ENCODE assay signal across 22 cellular contexts in the genomic region with DNA sequence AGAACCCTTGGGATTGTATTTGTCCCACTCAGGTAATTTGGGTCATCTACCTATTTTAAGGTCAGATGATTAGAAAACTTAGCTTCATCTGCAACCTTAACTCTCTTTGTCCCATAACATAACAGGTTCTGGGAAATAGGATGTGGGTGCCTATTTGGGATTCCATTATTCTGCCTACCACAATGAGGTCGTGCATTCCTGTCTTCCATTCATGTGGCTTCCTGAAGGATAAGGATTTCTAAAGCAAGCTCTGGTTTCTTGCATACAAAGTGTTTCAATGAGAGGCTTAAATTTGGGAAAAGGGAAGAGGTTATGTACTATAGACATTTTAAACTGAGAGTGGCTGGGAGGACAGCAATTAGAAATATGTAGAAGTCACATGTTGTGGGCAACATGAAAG.
DNase-seq lines count a peak whose midpoint lies in the region; ATAC-seq lines count a peak whose summit lies in the region.
"Had no signal": no experiment of that assay in that cellular context is flagged by ENCODE, and none has a peak within 500 bp of the region (broad histone marks: within the 10 kb centered on the region; RNA-seq: fewer than 3 reads in every experiment).

No MANE protein-coding gene starts in this region.

- H3K27me3 Mint-ChIP-seq in activated CD8-positive, alpha-beta memory T cell treated with anti-CD3 and anti-CD28 coated beads, Interleukin-2, amount 10 ng/mL, durations not matched to agents 7 days and 5 days: no peaks in the 10 kb centered on the region

- CTCF ChIA-PET in activated CD8-positive, alpha-beta memory T cell treated with anti-CD3 and anti-CD28 coated beads, Interleukin-2, amount 10 ng/mL, durations not matched to agents 7 days and 5 days (lab: Charles Lee): no interaction called here

- peaks cover 54% of the 10 kb centered on the region for H3K36me3 Mint-ChIP-seq in activated CD8-positive, alpha-beta memory T cell treated with anti-CD3 and anti-CD28 coated beads, Interleukin-2, amount 10 ng/mL, durations not matched to agents 7 days and 5 days

- no peak overlapping the region for H3K4me3 Mint-ChIP-seq in activated CD8-positive, alpha-beta memory T cell treated with anti-CD3 and anti-CD28 coated beads, Interleukin-2, amount 10 ng/mL, durations not matched to agents 7 days and 5 days
- H3K4me3 Mint-ChIP-seq: CD8-positive, alpha-beta T cell had no signal

- peaks cover 3% of the 10 kb centered on the region for H3K4me1 Mint-ChIP-seq in activated CD8-positive, alpha-beta memory T cell treated with anti-CD3 and anti-CD28 coated beads, Interleukin-2, amount 10 ng/mL, durations not matched to agents 7 days and 5 days

- H3K9me3 Mint-ChIP-seq in activated CD8-positive, alpha-beta memory T cell treated with anti-CD3 and anti-CD28 coated beads, Interleukin-2, amount 10 ng/mL, durations not matched to agents 7 days and 5 days (ENCODE audit: low read depth): no peaks in the 10 kb centered on the region
- H3K9me3 Mint-ChIP-seq: CD8-positive, alpha-beta T cell had no signal

- DNase-seq in NCI-H226: peak; percentile 6
- peak; percentile 15 for DNase-seq in astrocyte of the hippocampus (ENCODE audit: low read depth, low spot score)
- DNase-seq in kidney glomerular epithelial cell (lab: John Stamatoyannopoulos, UW): peak; percentile 5
- DNase-seq in renal cortical epithelial cell (ENCODE audit: low read depth): peak; percentile 11
- DNase-seq in activated CD8-positive, alpha-beta memory T cell treated with anti-CD3 and anti-CD28 coated beads, Interleukin-2, amount 10 ng/mL, durations not matched to agents 7 days and 5 days: no peak
- DNase-seq in RKO (ENCODE audit: low spot score): no peak
- DNase-seq: Caco-2; CD8-positive, alpha-beta T cell; H7; Kasumi-1; MV-4-11; NCI-H1105; NCI-H1436 treated with DMSO at 0.1 percent for 48 hours; NCI-H187 treated with DMSO at 0.1 percent for 48 hours; NCI-H2107; NCI-H446; NCI-H524 treated with DMSO at 0.1 percent for 48 hours; NCI-H774 had no signal

- ATAC-seq in activated CD8-positive, alpha-beta memory T cell treated with anti-CD3 and anti-CD28 coated beads, Interleukin-2, amount 10 ng/mL, durations not matched to agents 7 days and 5 days: no peak
- ATAC-seq in GM21825 (IDR thresholded peaks at IDR 0.05; ENCODE audit: unreplicated experiment): no peak
- ATAC-seq: A549; CD8-positive, alpha-beta T cell; GM12878; K562 had no signal

- no peak overlapping the region for H3K27ac Mint-ChIP-seq in activated CD8-positive, alpha-beta memory T cell treated with anti-CD3 and anti-CD28 coated beads, Interleukin-2, amount 10 ng/mL, durations not matched to agents 7 days and 5 days
- H3K27ac Mint-ChIP-seq: CD8-positive, alpha-beta T cell had no signal

Comparison
In these comparisons a context has a peak if more than half of its experiments do, and no peak if none do; other contexts are left out.
1. DNase-seq: peak in NCI-H226 (single experiment), astrocyte of the hippocampus (single experiment), kidney glomerular epithelial cell (single experiment) and renal cortical epithelial cell (single experiment); none in activated CD8-positive, alpha-beta memory T cell treated with anti-CD3 and anti-CD28 coated beads, Interleukin-2, amount 10 ng/mL, durations not matched to agents 7 days and 5 days (single experiment) and RKO (single experiment).